Comparison of ENCODE assay signal across 1 cellular context in genomic region chr4:53507671-53508286, GRCh38.
TF ChIP-seq lines count a peak whose summit lies in the region.

No MANE protein-coding gene starts in this region.

TF ChIP-seq in WTC11, 78 proteins besides CTCF, POLR2A, EP300 and RAD21 (continued from another document):
- no peak for TF ChIP-seq ATF3 (CRISPR knock-in tag; conservative IDR thresholded peaks at IDR 0.05)
- no peak for TF ChIP-seq CBFB (CRISPR knock-in tag; IDR thresholded peaks at IDR 0.05; ENCODE audit: low read depth)
